Comparison of ENCODE assay signal across 9 cellular contexts in genomic region chr1:111475706-111476105, GRCh38.
DNase-seq lines count a peak whose midpoint lies in the region; ATAC-seq and TF ChIP-seq lines count a peak whose summit lies in the region.
"Had no signal": no experiment of that assay in that cellular context is flagged by ENCODE, and none has a peak within 500 bp of the region (broad histone marks: within the 10 kb centered on the region; RNA-seq: fewer than 3 reads in every experiment).

No MANE protein-coding gene starts in this region.

- no peak for TF ChIP-seq POLR2A in NB4 (IDR thresholded peaks at IDR 0.05; ENCODE audit: extremely low read depth, insufficient read length)

- H3K4me3 Mint-ChIP-seq in stimulated activated naive CD8-positive, alpha-beta T cell treated with anti-CD3 and anti-CD28 coated beads, Interleukin-15, amount 100 ng/mL, for 72 hours: peak overlapping the region; percentile 51 to 71

- no peaks in the 10 kb centered on the region for H3K9me3 ChIP-seq in effector memory CD4-positive, alpha-beta T cell (ENCODE audit: control insufficient read depth, low read length)

- H3K27me3 ChIP-seq in effector memory CD4-positive, alpha-beta T cell (replicated peaks; ENCODE audit: control insufficient read depth, insufficient read depth, low read length, poor library complexity, severe bottlenecking): no peaks in the 10 kb centered on the region

- H3K4me1 ChIP-seq in effector memory CD4-positive, alpha-beta T cell (ENCODE audit: control insufficient read depth, insufficient read depth, low read length, poor library complexity, severe bottlenecking): peaks cover 59% of the 10 kb centered on the region

- DNase-seq in activated gamma-delta T cell treated with Interleukin-2 at 50 U/mL for 16 hours (peak; percentile 9), activated gamma-delta T cell (lab: John Stamatoyannopoulos, UW) (no peak), NB4 (ENCODE audit: low read depth) (peak; percentile 54), NCI-H345 (lab: John Stamatoyannopoulos, UW) (no peak)
- no peak for DNase-seq in effector memory CD4-positive, alpha-beta T cell
- DNase-seq in stimulated activated naive CD8-positive, alpha-beta T cell treated with anti-CD3 and anti-CD28 coated beads, Interleukin-15, amount 100 ng/mL, for 72 hours: peak; percentile 48 to 65
- DNase-seq: cortex of kidney had no signal

- H3K4me3 ChIP-seq in NB4 (ENCODE audit: low read depth, low read length): no peak overlapping the region
- H3K4me3 ChIP-seq in effector memory CD4-positive, alpha-beta T cell (ENCODE audit: insufficient read depth, low read depth, low read length, poor library complexity, severe bottlenecking): peak overlapping the region; percentile 51

- H3K9me3 Mint-ChIP-seq in stimulated activated naive CD8-positive, alpha-beta T cell treated with anti-CD3 and anti-CD28 coated beads, Interleukin-15, amount 100 ng/mL, for 72 hours: peaks cover 0 to 6% of the 10 kb centered on the region in 2 donors

- H3K27ac ChIP-seq in effector memory CD4-positive, alpha-beta T cell (ENCODE audit: insufficient read depth, low read length, poor library complexity, severe bottlenecking): peak overlapping the region; percentile 72

- H3K27ac Mint-ChIP-seq in stimulated activated naive CD8-positive, alpha-beta T cell treated with anti-CD3 and anti-CD28 coated beads, Interleukin-15, amount 100 ng/mL, for 72 hours: peak overlapping the region; percentile 23 to 49

- peaks cover 37% of the 10 kb centered on the region for H3K4me1 Mint-ChIP-seq in stimulated activated naive CD8-positive, alpha-beta T cell treated with anti-CD3 and anti-CD28 coated beads, Interleukin-15, amount 100 ng/mL, for 72 hours

- no peak for TF ChIP-seq CTCF in NB4 (IDR thresholded peaks at IDR 0.05; ENCODE audit: low read depth, low read length)

- ATAC-seq in stimulated activated naive CD8-positive, alpha-beta T cell treated with anti-CD3 and anti-CD28 coated beads, Interleukin-15, amount 100 ng/mL, for 72 hours: peak; percentile 85
- ATAC-seq in HG03432 (IDR thresholded peaks at IDR 0.05; ENCODE audit: unreplicated experiment): no peak
- ATAC-seq in HG02973 (IDR thresholded peaks at IDR 0.05; ENCODE audit: unreplicated experiment): no peak

- no peaks in the 10 kb centered on the region for H3K36me3 ChIP-seq in effector memory CD4-positive, alpha-beta T cell (ENCODE audit: control insufficient read depth, insufficient read depth, low read length)

- no peaks in the 10 kb centered on the region for H3K27me3 Mint-ChIP-seq in stimulated activated naive CD8-positive, alpha-beta T cell treated with anti-CD3 and anti-CD28 coated beads, Interleukin-15, amount 100 ng/mL, for 72 hours

Comparison
In these comparisons a context has a peak if more than half of its experiments do, and no peak if none do; other contexts are left out.
1. DNase-seq: peak in activated gamma-delta T cell treated with Interleukin-2 at 50 U/mL for 16 hours (single experiment), NB4 (single experiment) and stimulated activated naive CD8-positive, alpha-beta T cell treated with anti-CD3 and anti-CD28 coated beads, Interleukin-15, amount 100 ng/mL, for 72 hours (2 of 2); none in activated gamma-delta T cell (single experiment), effector memory CD4-positive, alpha-beta T cell (0 of 3) and NCI-H345 (single experiment).